9 cellular contexts compared by ENCODE assay signal in the genomic region with DNA sequence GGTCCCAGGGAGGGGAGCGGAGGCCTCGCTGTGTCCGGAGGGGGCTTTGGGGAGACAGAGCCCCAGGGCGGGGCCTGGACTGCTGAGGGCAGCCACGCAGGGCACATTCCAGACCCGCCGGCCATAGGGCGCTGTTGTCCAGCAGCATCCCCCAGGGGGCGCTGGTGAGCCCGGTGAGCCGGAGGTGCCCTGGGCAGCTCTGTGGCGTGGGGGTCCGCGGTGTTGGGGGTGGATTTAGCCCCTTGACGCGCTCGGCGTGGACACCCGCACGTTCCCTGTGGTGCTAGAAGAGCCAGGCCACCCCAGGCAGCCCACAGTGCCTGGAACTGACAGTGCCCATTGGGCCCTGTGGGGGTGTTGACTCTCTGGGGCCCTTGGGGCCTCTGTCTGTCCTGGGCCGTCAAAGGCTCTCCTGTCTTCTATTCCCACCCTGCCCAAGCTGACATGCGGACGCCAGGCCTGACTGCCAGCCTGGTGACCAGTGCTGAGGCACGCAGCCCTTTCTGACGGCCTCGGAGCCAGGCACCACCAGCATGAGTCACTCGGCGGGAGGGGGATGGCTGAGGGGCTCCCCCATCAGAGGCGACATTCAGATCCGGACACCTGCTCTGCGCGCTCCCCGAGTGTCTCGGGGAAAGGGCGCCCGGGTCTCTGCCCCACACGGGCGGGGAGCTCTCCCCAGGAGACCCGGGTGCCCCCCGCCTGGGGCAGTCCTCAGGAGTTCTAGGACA. TPM values are rescaled to one million over a fixed set of nuclear protein-coding genes. Genes with fewer than 3 reads are reported as not detected.
DNase-seq lines count a peak whose midpoint lies in the region; ATAC-seq and TF ChIP-seq lines count a peak whose summit lies in the region.
"Had no signal": no experiment of that assay in that cellular context is flagged by ENCODE, and none has a peak within 500 bp of the region (broad histone marks: within the 10 kb centered on the region; RNA-seq: fewer than 3 reads in every experiment).

No MANE protein-coding gene starts in this region.

- H3K4me3 ChIP-seq in WERI-Rb-1 (ENCODE audit: low read depth, low read length) = no peak overlapping the region
- H3K4me3 ChIP-seq: BLaER1 had no signal

- peaks cover 0 to 7% (median 4%) of the 10 kb centered on the region in 3 donors for H3K36me3 Mint-ChIP-seq in naive thymus-derived CD8-positive, alpha-beta T cell

- peaks cover 3 to 16% (median 15%) of the 10 kb centered on the region in 4 donors for H3K4me1 Mint-ChIP-seq in naive thymus-derived CD8-positive, alpha-beta T cell

- POLR2A ChIA-PET in naive thymus-derived CD8-positive, alpha-beta T cell (lab: Charles Lee) = no interaction called here

- DNase-seq in DMS53 (lab: John Stamatoyannopoulos, UW) = peak; percentile 51
- DNase-seq in DMS53 treated with DMSO at 0.1 percent for 48 hours (lab: John Stamatoyannopoulos, UW; ENCODE audit: unreplicated experiment) = no peak
- peak; percentile 68 for DNase-seq in WERI-Rb-1
- peak; percentile 12 for DNase-seq in effector CD8-positive, alpha-beta T cell (lab: John Stamatoyannopoulos, UW)
- DNase-seq in naive thymus-derived CD8-positive, alpha-beta T cell = peak in 6 of 10 donors; percentile 16 to 50 (median 36)
- no peak for DNase-seq in NCI-H146 treated with DMSO at 0.1 percent for 48 hours (lab: John Stamatoyannopoulos, UW; ENCODE audit: unreplicated experiment)
- no peak for DNase-seq in SW480 (ENCODE audit: low spot score)

- H3K4me3 Mint-ChIP-seq in naive thymus-derived CD8-positive, alpha-beta T cell = no peak overlapping the region

- H3K36me3 ChIP-seq in WERI-Rb-1 = peaks cover 35% of the 10 kb centered on the region

- peaks cover 24% of the 10 kb centered on the region for H3K27me3 ChIP-seq in WERI-Rb-1 (ENCODE audit: insufficient read depth, low read depth, severe bottlenecking)
- H3K27me3 ChIP-seq: BLaER1 had no signal

- H3K9me3 Mint-ChIP-seq in naive thymus-derived CD8-positive, alpha-beta T cell = no peaks in the 10 kb centered on the region

- no peak for ATAC-seq in naive thymus-derived CD8-positive, alpha-beta T cell
- ATAC-seq in GM21381 (IDR thresholded peaks at IDR 0.05; ENCODE audit: unreplicated experiment) = no peak

- no peak overlapping the region for H3K27ac Mint-ChIP-seq in naive thymus-derived CD8-positive, alpha-beta T cell

- H3K27me3 Mint-ChIP-seq in naive thymus-derived CD8-positive, alpha-beta T cell = peaks cover 0 to 11% (median 0%) of the 10 kb centered on the region in 5 donors

- H3K9me3 ChIP-seq in WERI-Rb-1 (ENCODE audit: severe bottlenecking) = no peaks in the 10 kb centered on the region
- H3K9me3 ChIP-seq: BLaER1 had no signal

- peak; percentile 96 for TF ChIP-seq CTCF in WERI-Rb-1 (IDR thresholded peaks at IDR 0.05; ENCODE audit: low read depth, low read length)

- no peak overlapping the region for H3K27ac ChIP-seq in WERI-Rb-1

RNA-seq across cellular contexts. Expression of gene TPPP, which starts 23.9 kb away (rescaled TPM):
- under 1 TPM; 0.16 to 0.25 TPM for total RNA-seq in naive thymus-derived CD8-positive, alpha-beta T cell
- under 1 TPM in 1 of 3 donors, not detected in 2; 0.49 TPM for polyA plus RNA-seq in naive thymus-derived CD8-positive, alpha-beta T cell

RNA-seq across cellular contexts. Expression of gene CEP72, which starts 57.1 kb away (rescaled TPM):
- total RNA-seq in naive thymus-derived CD8-positive, alpha-beta T cell = 10 to 100 TPM; 27.5 to 28.8 TPM
- polyA plus RNA-seq in naive thymus-derived CD8-positive, alpha-beta T cell = 1 to 10 TPM; 2.8 to 6.4 (median 4.1) TPM

Comparison
In these comparisons a context has a peak if more than half of its experiments do, and no peak if none do; other contexts are left out.
1. DNase-seq: peak in DMS53 (single experiment), WERI-Rb-1 (single experiment), effector CD8-positive, alpha-beta T cell (single experiment) and naive thymus-derived CD8-positive, alpha-beta T cell (6 of 10); none in DMS53 treated with DMSO at 0.1 percent for 48 hours (single experiment), NCI-H146 treated with DMSO at 0.1 percent for 48 hours (single experiment) and SW480 (single experiment).